In genomic region chr22:23232094-23232905, GRCh38 we compare ENCODE assay signal across 19 cellular contexts. TPM values are rescaled to one million over a fixed set of nuclear protein-coding genes. Genes with fewer than 3 reads are reported as not detected.
DNase-seq lines count a peak whose midpoint lies in the region; ATAC-seq and TF ChIP-seq lines count a peak whose summit lies in the region.
"Had no signal": no experiment of that assay in that cellular context is flagged by ENCODE, and none has a peak within 500 bp of the region (broad histone marks: within the 10 kb centered on the region; RNA-seq: fewer than 3 reads in every experiment).

No MANE protein-coding gene starts in this region.

- no peak overlapping the region for H2BK20ac ChIP-seq in H9 (ENCODE audit: low read depth, low read length, poor library complexity, severe bottlenecking)

- intact Hi-C loops in activated CD4-positive, alpha-beta memory T cell treated with anti-CD3 and anti-CD28 coated beads for 36 hours (cut with micrococcal nuclease), result no loop called here

- no peaks in the 10 kb centered on the region for H4K20me1 ChIP-seq in H9 (ENCODE audit: control insufficient read depth, insufficient read depth, insufficient read length)

- H3K9ac ChIP-seq in H9 (ENCODE audit: extremely low read depth, insufficient read length, low read length) (no peak overlapping the region), neuronal stem cell (ENCODE audit: low read depth, low read length, poor library complexity) (no peak overlapping the region)

- peaks cover 36% of the 10 kb centered on the region for H3K36me3 Mint-ChIP-seq in activated CD4-positive, alpha-beta memory T cell treated with anti-CD3 and anti-CD28 coated beads for 36 hours
- peaks cover 36% of the 10 kb centered on the region for H3K36me3 Mint-ChIP-seq in activated CD4-positive, alpha-beta memory T cell treated with anti-CD3 and anti-CD28 coated beads, Interleukin-2, amount 10 ng/mL, durations not matched to agents 7 days and 5 days (ENCODE audit: low read depth)
- H3K36me3 Mint-ChIP-seq in H9 (ENCODE audit: insufficient read depth in 1 of 3, low read depth in 3 of 3), result peaks cover 31 to 43% (median 31%) of the 10 kb centered on the region in 3 experiments
- H3K36me3 Mint-ChIP-seq in central memory CD8-positive, alpha-beta T cell (ENCODE audit: insufficient read depth), result peaks cover 3% of the 10 kb centered on the region

- H2BK120ac ChIP-seq in H9 (ENCODE audit: low read depth, low read length, poor library complexity, severe bottlenecking) (no peak overlapping the region), neuronal stem cell (ENCODE audit: low read depth, low read length) (no peak overlapping the region)

- no CpG with 5 or more reads among the region's 9 CpGs for WGBS in H9 (ENCODE audit: extremely low coverage, insufficient read length, low lambda C conversion rate)
- no CpG with 5 or more reads among the region's 9 CpGs for WGBS in neuronal stem cell (ENCODE audit: extremely low coverage in 2 of 2, insufficient read length in 2 of 2, insufficient replicate concordance in 1 of 2), 2 donors

- POLR2A ChIA-PET in activated CD4-positive, alpha-beta memory T cell treated with anti-CD3 and anti-CD28 coated beads for 36 hours (lab: Charles Lee), result no interaction called here
- POLR2A ChIA-PET in activated CD4-positive, alpha-beta memory T cell treated with anti-CD3 and anti-CD28 coated beads, Interleukin-2, amount 10 ng/mL, durations not matched to agents 7 days and 5 days (lab: Charles Lee), result interaction anchor here (1.0 kb wide), 1 partner anchor 10 kb away, joined by 3 read pairs; no protein-coding TSS in a partner anchor

- H3K27me3 ChIP-seq in H9 (ENCODE audit: insufficient read depth, low read length) (no peaks in the 10 kb centered on the region), neuronal stem cell (ENCODE audit: control insufficient read depth in 3 of 3, insufficient read depth in 3 of 3, low read depth in 1 of 3, low read length in 3 of 3) (no peaks in the 10 kb centered on the region)
- H3K27me3 ChIP-seq: colonic mucosa, spleen had no signal

- H3K14ac ChIP-seq in H9 (ENCODE audit: insufficient read depth, low read length), result peak overlapping the region; percentile 46
- no peak overlapping the region for H3K14ac ChIP-seq in neuronal stem cell (ENCODE audit: low read length)

- H3K18ac ChIP-seq in H9 (ENCODE audit: insufficient read length, low read depth, low read length) (peak overlapping the region; percentile 34), neuronal stem cell (ENCODE audit: low read length) (peak overlapping the region; percentile 67)

- H3K4ac ChIP-seq in H9 (ENCODE audit: low read depth, low read length) (no peak overlapping the region; the same call in 1 of the 2 replicates), neuronal stem cell (ENCODE audit: low read length) (no peak overlapping the region)

- H3K9me3 ChIP-seq in H9 (ENCODE audit: control insufficient read depth, low read depth, low read length) (peaks cover 4% of the 10 kb centered on the region), neuronal stem cell (replicated peaks in 1 of 2; ENCODE audit: control insufficient read depth in 2 of 2, insufficient read depth in 1 of 2, low read depth in 1 of 2, low read length in 2 of 2) (peaks cover 8 to 26% of the 10 kb centered on the region in 2 donors)
- H3K9me3 ChIP-seq: A549, colonic mucosa had no signal

- no peak for TF ChIP-seq CTCF in H9 (conservative IDR thresholded peaks at IDR 0.05)

- no peak overlapping the region for H3K4me2 ChIP-seq in H9 (ENCODE audit: insufficient read depth, insufficient read length, low read length)
- H3K4me2 ChIP-seq in neuronal stem cell (ENCODE audit: insufficient read depth, low read length, poor library complexity, severe bottlenecking), result no peak overlapping the region
- H3K4me2 ChIP-seq: A549 had no signal

- H4K91ac ChIP-seq in H9 (ENCODE audit: insufficient read length, low read depth, low read length), result no peak overlapping the region
- no peak overlapping the region for H4K91ac ChIP-seq in neuronal stem cell (ENCODE audit: low read depth, low read length, poor library complexity)

- CTCF ChIA-PET in activated CD4-positive, alpha-beta memory T cell treated with anti-CD3 and anti-CD28 coated beads for 36 hours (lab: Charles Lee), result interaction anchor here (1.2 to 1.6 kb wide), 2 partner anchors 12 to 50 kb away, joined by 3 to 5 read pairs; no protein-coding TSS in a partner anchor
- CTCF ChIA-PET in activated CD4-positive, alpha-beta memory T cell treated with anti-CD3 and anti-CD28 coated beads, Interleukin-2, amount 10 ng/mL, durations not matched to agents 7 days and 5 days (lab: Charles Lee), result no interaction called here

- H2BK15ac ChIP-seq in H9 (ENCODE audit: low read depth, low read length), result no peak overlapping the region
- H2BK15ac ChIP-seq in neuronal stem cell (ENCODE audit: low read length), result no peak overlapping the region

- no peak overlapping the region for H2BK5ac ChIP-seq in H9 (ENCODE audit: insufficient read length, low read length)
- H2BK5ac ChIP-seq in neuronal stem cell (ENCODE audit: low read length), result no peak overlapping the region

- H3K27me3 Mint-ChIP-seq in activated CD4-positive, alpha-beta memory T cell treated with anti-CD3 and anti-CD28 coated beads for 36 hours, result no peaks in the 10 kb centered on the region
- H3K27me3 Mint-ChIP-seq in activated CD4-positive, alpha-beta memory T cell treated with anti-CD3 and anti-CD28 coated beads, Interleukin-2, amount 10 ng/mL, durations not matched to agents 7 days and 5 days, result no peaks in the 10 kb centered on the region
- no peaks in the 10 kb centered on the region; the same call in 1 of the 2 replicates for H3K27me3 Mint-ChIP-seq in H9 (ENCODE audit: low read depth)
- H3K27me3 Mint-ChIP-seq in central memory CD8-positive, alpha-beta T cell, result no peaks in the 10 kb centered on the region

- H2AK5ac ChIP-seq in H9 (ENCODE audit: insufficient read length, low read length) (no peak overlapping the region), neuronal stem cell (ENCODE audit: low read depth, low read length) (no peak overlapping the region)

- H3K4me3 ChIP-seq in neuronal stem cell (ENCODE audit: low read length in 2 of 2), result no peak overlapping the region
- H3K4me3 ChIP-seq: A549, colonic mucosa, spleen had no signal

- peaks cover 17% of the 10 kb centered on the region for H3K79me1 ChIP-seq in H9 (ENCODE audit: insufficient read depth, low read depth, low read length, poor library complexity, severe bottlenecking)
- peaks cover 19% of the 10 kb centered on the region for H3K79me1 ChIP-seq in neuronal stem cell (ENCODE audit: low read depth, low read length)

- DNase-seq in activated CD4-positive, alpha-beta memory T cell treated with anti-CD3 and anti-CD28 coated beads for 36 hours, result no peak
- no peak for DNase-seq in activated CD4-positive, alpha-beta memory T cell treated with anti-CD3 and anti-CD28 coated beads, Interleukin-2, amount 10 ng/mL, durations not matched to agents 7 days and 5 days
- DNase-seq in H9 (no peak), neuronal stem cell (ENCODE audit: low spot score) (no peak), NCI-H1694 treated with DMSO at 0.1 percent for 48 hours (lab: John Stamatoyannopoulos, UW) (no peak), NCI-H1436 (lab: John Stamatoyannopoulos, UW) (no peak)
- DNase-seq in central memory CD8-positive, alpha-beta T cell (ENCODE audit: low spot score in 2 of 2), result no peak
- DNase-seq: activated T-cell treated with anti-CD3 and anti-CD28 coated beads, Interleukin-2, amount 50 U/mL, for 4 hours; colonic mucosa; KG1; NCI-H1930; NCI-H446; retina; T-helper 2 cell had no signal

- H2BK12ac ChIP-seq in H9 (ENCODE audit: insufficient read length, low read depth, low read length), result no peak overlapping the region
- no peak overlapping the region for H2BK12ac ChIP-seq in neuronal stem cell (ENCODE audit: low read length)

- peaks cover 34% of the 10 kb centered on the region; the same call in 1 of the 2 replicates for H3K79me2 ChIP-seq in H9 (ENCODE audit: insufficient read depth, low read length)

- H3K27ac ChIP-seq in H9 (ENCODE audit: insufficient read length, low read depth, low read length) (no peak overlapping the region), neuronal stem cell (replicated peaks; ENCODE audit: low read length) (no peak overlapping the region)
- H3K27ac ChIP-seq: A549, colonic mucosa, spleen, VCaP had no signal

- no peaks in the 10 kb centered on the region for H3K23me2 ChIP-seq in H9 (ENCODE audit: insufficient read length, low read depth, low read length, poor library complexity, severe bottlenecking)

- H3K36me3 ChIP-seq in neuronal stem cell (replicated peaks in 1 of 2; ENCODE audit: control insufficient read depth in 2 of 2, insufficient read depth in 2 of 2, low read length in 2 of 2), result peaks cover 0 to 4% of the 10 kb centered on the region in 2 donors
- H3K36me3 ChIP-seq: colonic mucosa had no signal

- H3K4me3 Mint-ChIP-seq in activated CD4-positive, alpha-beta memory T cell treated with anti-CD3 and anti-CD28 coated beads for 36 hours, result no peak overlapping the region
- H3K4me3 Mint-ChIP-seq in activated CD4-positive, alpha-beta memory T cell treated with anti-CD3 and anti-CD28 coated beads, Interleukin-2, amount 10 ng/mL, durations not matched to agents 7 days and 5 days, result no peak overlapping the region
- peak overlapping the region in 1 of 2 experiments; percentile 61; a peak in 1 of 5 replicates for H3K4me3 Mint-ChIP-seq in H9
- no peak overlapping the region for H3K4me3 Mint-ChIP-seq in central memory CD8-positive, alpha-beta T cell
- H3K4me3 Mint-ChIP-seq: activated T-cell treated with anti-CD3 and anti-CD28 coated beads, Interleukin-2, amount 50 U/mL, for 4 hours had no signal

- peak overlapping the region; percentile 16 for H3K27ac Mint-ChIP-seq in activated CD4-positive, alpha-beta memory T cell treated with anti-CD3 and anti-CD28 coated beads for 36 hours
- no peak overlapping the region for H3K27ac Mint-ChIP-seq in activated CD4-positive, alpha-beta memory T cell treated with anti-CD3 and anti-CD28 coated beads, Interleukin-2, amount 10 ng/mL, durations not matched to agents 7 days and 5 days
- peak overlapping the region; percentile 72 to 92 (median 92); a peak in 5 of 7 replicates for H3K27ac Mint-ChIP-seq in H9
- peak overlapping the region; percentile 38 for H3K27ac Mint-ChIP-seq in central memory CD8-positive, alpha-beta T cell (ENCODE audit: low read depth)

- peaks cover 58% of the 10 kb centered on the region for H3K4me1 Mint-ChIP-seq in activated CD4-positive, alpha-beta memory T cell treated with anti-CD3 and anti-CD28 coated beads for 36 hours (ENCODE audit: low read depth)
- H3K4me1 Mint-ChIP-seq in activated CD4-positive, alpha-beta memory T cell treated with anti-CD3 and anti-CD28 coated beads, Interleukin-2, amount 10 ng/mL, durations not matched to agents 7 days and 5 days, result peaks cover 38% of the 10 kb centered on the region
- H3K4me1 Mint-ChIP-seq in H9, result peaks cover 71 to 76% of the 10 kb centered on the region in 2 experiments
- H3K4me1 Mint-ChIP-seq in central memory CD8-positive, alpha-beta T cell, result peaks cover 66% of the 10 kb centered on the region

- no peak overlapping the region for H4K8ac ChIP-seq in H9 (replicated peaks; ENCODE audit: insufficient read length, low read depth, low read length)
- no peak overlapping the region for H4K8ac ChIP-seq in neuronal stem cell (ENCODE audit: low read depth, low read length)

- peaks cover 20% of the 10 kb centered on the region for H3K4me1 ChIP-seq in H9 (ENCODE audit: insufficient read depth, low read length)
- H3K4me1 ChIP-seq in neuronal stem cell (ENCODE audit: control insufficient read depth in 2 of 2, insufficient read depth in 1 of 2, low read depth in 1 of 2, low read length in 2 of 2), result peaks cover 15 to 33% of the 10 kb centered on the region in 2 donors
- H3K4me1 ChIP-seq: A549, colonic mucosa had no signal

- H3K56ac ChIP-seq in H9 (ENCODE audit: insufficient read length, low read depth, low read length), result no peak overlapping the region

- no peak overlapping the region for H3K23ac ChIP-seq in H9 (ENCODE audit: insufficient read length, low read depth, low read length)
- peak overlapping the region; percentile 81 for H3K23ac ChIP-seq in neuronal stem cell (ENCODE audit: low read depth, low read length, poor library complexity)

- H2AFZ ChIP-seq in H9 (ENCODE audit: low read length) (no peak overlapping the region), neuronal stem cell (ENCODE audit: low read length) (no peak overlapping the region)

- peaks cover 35% of the 10 kb centered on the region for H3K9me3 Mint-ChIP-seq in activated CD4-positive, alpha-beta memory T cell treated with anti-CD3 and anti-CD28 coated beads for 36 hours
- peaks cover 21% of the 10 kb centered on the region for H3K9me3 Mint-ChIP-seq in activated CD4-positive, alpha-beta memory T cell treated with anti-CD3 and anti-CD28 coated beads, Interleukin-2, amount 10 ng/mL, durations not matched to agents 7 days and 5 days
- peaks cover 18 to 20% of the 10 kb centered on the region in 2 experiments for H3K9me3 Mint-ChIP-seq in H9
- peaks cover 8% of the 10 kb centered on the region for H3K9me3 Mint-ChIP-seq in central memory CD8-positive, alpha-beta T cell

- no peak overlapping the region for H3T11ph ChIP-seq in H9 (ENCODE audit: low read length)

- H4K5ac ChIP-seq in H9 (ENCODE audit: insufficient read length, low read depth, low read length), result no peak overlapping the region

- no peak for ATAC-seq in central memory CD8-positive, alpha-beta T cell (replicated peaks; ENCODE audit: extremely low read depth, poor library complexity, severe bottlenecking)
- ATAC-seq in GM21381 (IDR thresholded peaks at IDR 0.05; ENCODE audit: unreplicated experiment), result no peak
- ATAC-seq: A549; activated T-cell treated with anti-CD3 and anti-CD28 coated beads, Interleukin-2, amount 50 U/mL, for 4 hours; left lobe of liver had no signal

RNA-seq across cellular contexts. Expression of gene BCR, which starts 52.0 kb away (rescaled TPM):
- total RNA-seq in activated CD4-positive, alpha-beta memory T cell treated with anti-CD3 and anti-CD28 coated beads for 36 hours, result 10 to 100 TPM; 60.4 to 69.0 TPM
- 10 to 100 TPM; 60.7 to 63.2 TPM for total RNA-seq in activated CD4-positive, alpha-beta memory T cell treated with anti-CD3 and anti-CD28 coated beads, Interleukin-2, amount 10 ng/mL, durations not matched to agents 7 days and 5 days
- 77.0 and 81.6 TPM in 2 replicates for total RNA-seq in H9 (2021)
- polyA plus RNA-seq in neuronal stem cell (2013, experiment 1 of 2), result 20.8 TPM
- polyA plus RNA-seq in neuronal stem cell (2013, experiment 2 of 2), result 19.8 TPM
